8 cellular contexts compared by ENCODE assay signal in the genomic region with DNA sequence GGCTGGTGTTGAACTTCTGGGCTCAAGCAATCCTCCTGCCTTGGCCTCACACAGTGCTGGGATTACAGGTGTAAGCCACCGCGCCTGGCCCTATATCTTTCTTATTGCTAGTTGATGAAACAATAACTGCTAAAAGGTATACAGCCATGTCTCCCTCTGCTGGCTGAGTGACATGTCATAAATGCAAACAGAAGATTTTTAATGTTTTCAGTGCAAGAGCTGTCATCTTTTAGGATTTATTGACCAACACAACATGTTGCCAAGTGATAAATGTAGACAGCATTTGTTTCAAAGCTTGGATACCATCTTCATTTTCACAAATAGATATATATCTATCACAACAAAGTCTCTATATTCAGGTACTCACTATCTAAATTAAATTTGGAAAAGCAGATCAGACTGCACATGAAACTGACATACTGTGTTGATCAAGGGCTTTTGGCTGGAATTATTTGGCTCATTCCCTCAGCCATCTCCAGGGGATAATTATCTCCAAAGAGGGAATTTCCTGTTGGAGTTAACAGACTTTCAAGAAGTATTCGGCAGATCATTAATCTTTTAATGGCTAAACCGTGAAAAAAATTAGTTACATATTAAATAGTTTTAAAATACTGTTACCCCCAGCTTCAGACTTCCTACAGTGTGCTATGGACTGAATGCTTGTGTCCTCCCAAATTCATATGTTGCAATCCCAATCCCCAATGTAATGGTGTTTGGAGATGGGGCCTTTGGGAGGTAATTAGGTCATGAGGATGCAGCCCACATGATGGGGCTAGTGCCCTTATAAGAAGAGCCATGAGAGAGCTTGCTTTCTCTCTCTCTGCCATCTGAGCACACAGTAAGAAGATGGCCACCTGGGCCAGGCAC. TPM values are rescaled to one million over a fixed set of nuclear protein-coding genes. Genes with fewer than 3 reads are reported as not detected.
DNase-seq lines count a peak whose midpoint lies in the region; ATAC-seq, FAIRE-seq and TF ChIP-seq lines count a peak whose summit lies in the region.

No MANE protein-coding gene starts in this region.

- H3K9me3 ChIP-seq in gastroesophageal sphincter, result no peaks in the 10 kb centered on the region
- no peaks in the 10 kb centered on the region for H3K9me3 ChIP-seq in small intestine (ENCODE audit: control insufficient read depth, low read depth)

- ATAC-seq in gastroesophageal sphincter (no peak), HG02642 (IDR thresholded peaks at IDR 0.05; ENCODE audit: poor library complexity, unreplicated experiment) (no peak)

- H3K27me3 ChIP-seq in gastroesophageal sphincter (no peaks in the 10 kb centered on the region), small intestine (ENCODE audit: control insufficient read depth in 2 of 2, insufficient read depth in 2 of 2, low read length in 2 of 2) (no peaks in the 10 kb centered on the region)

- no peak for TF ChIP-seq POLR2A in gastroesophageal sphincter (IDR thresholded peaks at IDR 0.05)

- H3K36me3 ChIP-seq in gastroesophageal sphincter (no peaks in the 10 kb centered on the region), small intestine (ENCODE audit: control insufficient read depth in 2 of 2, insufficient read depth in 2 of 2, low read length in 2 of 2) (no peaks in the 10 kb centered on the region)

- H3K27ac ChIP-seq in gastroesophageal sphincter (no peak overlapping the region), small intestine (ENCODE audit: low read depth in 1 of 2, low read length in 1 of 2) (no peak overlapping the region)

- DNase-seq in D721Med (ENCODE audit: insufficient read length, low spot score) (peak; percentile 32), HFFc6 (peak; percentile 36), NCI-H774 (lab: John Stamatoyannopoulos, UW) (peak; percentile 9), activated T-helper 1 cell treated with Interleukin-2 at 50 U/mL for 16 hours (ENCODE audit: low read depth) (peak; percentile 7), small intestine (peak; percentile 65), DMS79 treated with DMSO at 0.1 percent for 48 hours (lab: John Stamatoyannopoulos, UW) (no peak)

- H3K27me3 Mint-ChIP-seq in HFFc6 (ENCODE audit: insufficient read depth), result no peaks in the 10 kb centered on the region; the same call in 1 of the 2 replicates

- H3K27ac Mint-ChIP-seq in HFFc6, result peak overlapping the region; percentile 19; the same call in 1 of the 2 replicates

- peaks cover 0 to 6% (median 0%) of the 10 kb centered on the region in 3 donors for H3K4me1 ChIP-seq in gastroesophageal sphincter
- H3K4me1 ChIP-seq in small intestine (ENCODE audit: control insufficient read depth in 2 of 2, insufficient read depth in 1 of 2, low read depth in 1 of 2, low read length in 1 of 2), result no peaks in the 10 kb centered on the region

- no peaks in the 10 kb centered on the region for H3K9me3 Mint-ChIP-seq in HFFc6

- H3K4me1 Mint-ChIP-seq in HFFc6 (ENCODE audit: low read depth), result peaks cover 6% of the 10 kb centered on the region

- 31 to 40% methylated on average over 4 of the region's 4 CpGs for WGBS in gastroesophageal sphincter (ENCODE audit: low coverage in 1 of 2), 2 donors
- WGBS in small intestine, 3 donors, result 19 to 37% (median 29%) methylated on average over 4 of the region's 4 CpGs

- H3K4me3 ChIP-seq in gastroesophageal sphincter (no peak overlapping the region), small intestine (ENCODE audit: low read depth in 1 of 2, low read length in 2 of 2) (no peak overlapping the region)

- TF ChIP-seq CTCF in D721Med (IDR thresholded peaks at IDR 0.05; ENCODE audit: insufficient read depth, missing control alignments) (peak; percentile 68), HFFc6 (IDR thresholded peaks at IDR 0.05) (peak; percentile 74), gastroesophageal sphincter (IDR thresholded peaks at IDR 0.05) (peak in 3 of 4 experiments; percentile 35 to 52 (median 35))

- no peak for FAIRE-seq in D721Med (lab: Jason Lieb, UNC)
- FAIRE-seq in small intestine (lab: Jason Lieb, UNC), result no peak

- H3K4me3 Mint-ChIP-seq in HFFc6, result no peak overlapping the region

- no peaks in the 10 kb centered on the region for H3K36me3 Mint-ChIP-seq in HFFc6 (ENCODE audit: low read depth)

- TF ChIP-seq EP300 in gastroesophageal sphincter (IDR thresholded peaks at IDR 0.05), result no peak

RNA-seq across cellular contexts. Expression of a gene that starts 41.3 kb away (rescaled TPM):
- total RNA-seq in HFFc6 (2021; fragmentation: NEBNext Ultra II Directional; extraction: Animal tissue kit (Norgen Biotek cat#: 25700)), result 10 to 100 TPM; 45.2 to 49.3 (median 46.7) TPM
- 10 to 100 TPM; 41.7 to 47.9 (median 43.8) TPM for total RNA-seq in gastroesophageal sphincter
- 10 to 100 TPM; 12.2 to 14.3 (median 13.9) TPM for polyA plus RNA-seq in small intestine
